ENCODE assay signal across 24 cellular contexts in genomic region chr1:188769181-188769580, GRCh38.
"Had no signal": no experiment of that assay in that cellular context is flagged by ENCODE, and none has a peak within 500 bp of the region (broad histone marks: within the 10 kb centered on the region; RNA-seq: fewer than 3 reads in every experiment).

No MANE protein-coding gene starts in this region.

- ATAC-seq: left colon; sciatic nerve; stimulated activated naive B cell treated with anti-CD40 and anti-IgM and Interleukin-4, amounts not matched to agents 10 μg/mL and 1 μg/mL and 100 μg/mL, for 72 hours had no signal

- H2AFZ ChIP-seq: hepatocyte had no signal

- DNase-seq: activated CD4-positive, alpha-beta T cell treated with anti-CD3 and anti-CD28 coated beads for 4 hours; activated CD4-positive, alpha-beta T cell treated with anti-CD3 and anti-CD28 coated beads, Interleukin-2, amount 50 U/mL, for 48 hours; activated CD4-positive, CD25-positive, alpha-beta regulatory T cell; activated effector memory CD4-positive, alpha-beta T cell treated with anti-CD3 and anti-CD28 coated beads, Interleukin-2, amount 50 U/mL, for 16 hours; activated naive CD4-positive, alpha-beta T cell treated with anti-CD3 and anti-CD28 coated beads, Interleukin-2, amount 10 ng/mL, durations not matched to agents 7 days and 5 days; activated T-cell treated with anti-CD3 and anti-CD28 coated beads, Interleukin-2, amount 50 U/mL, for 48 hours; effector memory CD4-positive, alpha-beta T cell; foreskin melanocyte; glutamatergic neuron; left colon; occipital lobe; small intestine; stimulated activated CD4-positive, alpha-beta T cell treated with anti-CD3 and anti-CD28 coated beads, Interleukin-2, amount 100 ng/mL, for 24 hours; stimulated activated naive B cell treated with anti-CD40 and anti-IgM and Interleukin-4, amounts not matched to agents 10 μg/mL and 1 μg/mL and 100 μg/mL, for 72 hours; T1000; transverse colon; uterus had no signal

- H3K27ac ChIP-seq: hepatocyte, transverse colon, uterus had no signal

- H3K27me3 Mint-ChIP-seq: activated naive CD4-positive, alpha-beta T cell treated with anti-CD3 and anti-CD28 coated beads, Interleukin-2, amount 10 ng/mL, durations not matched to agents 7 days and 5 days; brain; dendritic cell treated with granulocyte-macrophage colony-stimulating factor and Interleukin-4, amounts not matched to agents 40 ng/mL and 50 ng/mL, for 4 days; memory B cell; stimulated activated naive B cell treated with anti-CD40 and anti-IgM and Interleukin-4, amounts not matched to agents 10 μg/mL and 1 μg/mL and 100 μg/mL, for 72 hours had no signal

- H3K36me3 Mint-ChIP-seq: activated naive CD4-positive, alpha-beta T cell treated with anti-CD3 and anti-CD28 coated beads, Interleukin-2, amount 10 ng/mL, durations not matched to agents 7 days and 5 days; brain; memory B cell; stimulated activated naive B cell treated with anti-CD40 and anti-IgM and Interleukin-4, amounts not matched to agents 10 μg/mL and 1 μg/mL and 100 μg/mL, for 72 hours had no signal

- H3K9me3 ChIP-seq: transverse colon, uterus had no signal

- H3K4me3 Mint-ChIP-seq: activated naive CD4-positive, alpha-beta T cell treated with anti-CD3 and anti-CD28 coated beads, Interleukin-2, amount 10 ng/mL, durations not matched to agents 7 days and 5 days; brain; dendritic cell treated with granulocyte-macrophage colony-stimulating factor and Interleukin-4, amounts not matched to agents 40 ng/mL and 50 ng/mL, for 4 days; memory B cell; nephron; stimulated activated naive B cell treated with anti-CD40 and anti-IgM and Interleukin-4, amounts not matched to agents 10 μg/mL and 1 μg/mL and 100 μg/mL, for 72 hours; T-helper 1 cell treated with Interleukin-12 subunit alpha and Interleukin-12 subunit beta and Interleukin-4 antibody, amounts not matched to agents 30 μg/mL and 1 μg/mL, for 36 hours had no signal

- H3K36me3 ChIP-seq: transverse colon, uterus had no signal

- H3K79me2 ChIP-seq: hepatocyte had no signal

- H3K4me2 ChIP-seq: hepatocyte had no signal

- H3K4me3 ChIP-seq: hepatocyte, transverse colon, uterus had no signal

- H3K27me3 ChIP-seq: hepatocyte, transverse colon, uterus had no signal

- H3K4me1 ChIP-seq: transverse colon, uterus had no signal

- H3K4me1 Mint-ChIP-seq: activated naive CD4-positive, alpha-beta T cell treated with anti-CD3 and anti-CD28 coated beads, Interleukin-2, amount 10 ng/mL, durations not matched to agents 7 days and 5 days; brain; memory B cell; nephron; stimulated activated naive B cell treated with anti-CD40 and anti-IgM and Interleukin-4, amounts not matched to agents 10 μg/mL and 1 μg/mL and 100 μg/mL, for 72 hours had no signal

- H3K27ac Mint-ChIP-seq: activated naive CD4-positive, alpha-beta T cell treated with anti-CD3 and anti-CD28 coated beads, Interleukin-2, amount 10 ng/mL, durations not matched to agents 7 days and 5 days; brain; dendritic cell treated with granulocyte-macrophage colony-stimulating factor and Interleukin-4, amounts not matched to agents 40 ng/mL and 50 ng/mL, for 4 days; memory B cell; nephron; stimulated activated naive B cell treated with anti-CD40 and anti-IgM and Interleukin-4, amounts not matched to agents 10 μg/mL and 1 μg/mL and 100 μg/mL, for 72 hours; T-helper 1 cell treated with Interleukin-12 subunit alpha and Interleukin-12 subunit beta and Interleukin-4 antibody, amounts not matched to agents 30 μg/mL and 1 μg/mL, for 36 hours had no signal
